ENCODE assay signal across 1 cellular context in the genomic region with DNA sequence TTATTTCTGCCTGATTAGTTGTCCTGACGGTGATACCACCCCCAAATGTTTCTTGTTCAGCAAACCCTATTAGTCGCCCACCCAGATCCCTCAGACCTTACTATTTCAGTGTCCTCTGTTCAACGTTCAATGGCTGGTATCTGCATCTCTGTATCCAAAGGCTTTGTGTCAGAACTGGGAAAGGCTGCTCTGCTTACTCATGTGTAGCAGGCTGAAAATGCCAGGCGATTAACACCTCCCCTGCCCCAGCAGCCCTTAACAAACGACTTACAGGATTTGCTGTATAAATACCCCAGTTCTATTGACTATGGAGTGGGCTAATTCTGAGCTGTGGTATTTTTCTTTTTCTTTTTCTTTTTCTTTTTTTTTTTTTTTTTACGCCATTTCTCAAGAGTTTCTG.
TF ChIP-seq lines count a peak whose summit lies in the region.

No MANE protein-coding gene starts in this region.

TF ChIP-seq in GM23338, 12 proteins besides CTCF, POLR2A, EP300 and RAD21 (continued from another document):
- TF ChIP-seq, protein P1, sequence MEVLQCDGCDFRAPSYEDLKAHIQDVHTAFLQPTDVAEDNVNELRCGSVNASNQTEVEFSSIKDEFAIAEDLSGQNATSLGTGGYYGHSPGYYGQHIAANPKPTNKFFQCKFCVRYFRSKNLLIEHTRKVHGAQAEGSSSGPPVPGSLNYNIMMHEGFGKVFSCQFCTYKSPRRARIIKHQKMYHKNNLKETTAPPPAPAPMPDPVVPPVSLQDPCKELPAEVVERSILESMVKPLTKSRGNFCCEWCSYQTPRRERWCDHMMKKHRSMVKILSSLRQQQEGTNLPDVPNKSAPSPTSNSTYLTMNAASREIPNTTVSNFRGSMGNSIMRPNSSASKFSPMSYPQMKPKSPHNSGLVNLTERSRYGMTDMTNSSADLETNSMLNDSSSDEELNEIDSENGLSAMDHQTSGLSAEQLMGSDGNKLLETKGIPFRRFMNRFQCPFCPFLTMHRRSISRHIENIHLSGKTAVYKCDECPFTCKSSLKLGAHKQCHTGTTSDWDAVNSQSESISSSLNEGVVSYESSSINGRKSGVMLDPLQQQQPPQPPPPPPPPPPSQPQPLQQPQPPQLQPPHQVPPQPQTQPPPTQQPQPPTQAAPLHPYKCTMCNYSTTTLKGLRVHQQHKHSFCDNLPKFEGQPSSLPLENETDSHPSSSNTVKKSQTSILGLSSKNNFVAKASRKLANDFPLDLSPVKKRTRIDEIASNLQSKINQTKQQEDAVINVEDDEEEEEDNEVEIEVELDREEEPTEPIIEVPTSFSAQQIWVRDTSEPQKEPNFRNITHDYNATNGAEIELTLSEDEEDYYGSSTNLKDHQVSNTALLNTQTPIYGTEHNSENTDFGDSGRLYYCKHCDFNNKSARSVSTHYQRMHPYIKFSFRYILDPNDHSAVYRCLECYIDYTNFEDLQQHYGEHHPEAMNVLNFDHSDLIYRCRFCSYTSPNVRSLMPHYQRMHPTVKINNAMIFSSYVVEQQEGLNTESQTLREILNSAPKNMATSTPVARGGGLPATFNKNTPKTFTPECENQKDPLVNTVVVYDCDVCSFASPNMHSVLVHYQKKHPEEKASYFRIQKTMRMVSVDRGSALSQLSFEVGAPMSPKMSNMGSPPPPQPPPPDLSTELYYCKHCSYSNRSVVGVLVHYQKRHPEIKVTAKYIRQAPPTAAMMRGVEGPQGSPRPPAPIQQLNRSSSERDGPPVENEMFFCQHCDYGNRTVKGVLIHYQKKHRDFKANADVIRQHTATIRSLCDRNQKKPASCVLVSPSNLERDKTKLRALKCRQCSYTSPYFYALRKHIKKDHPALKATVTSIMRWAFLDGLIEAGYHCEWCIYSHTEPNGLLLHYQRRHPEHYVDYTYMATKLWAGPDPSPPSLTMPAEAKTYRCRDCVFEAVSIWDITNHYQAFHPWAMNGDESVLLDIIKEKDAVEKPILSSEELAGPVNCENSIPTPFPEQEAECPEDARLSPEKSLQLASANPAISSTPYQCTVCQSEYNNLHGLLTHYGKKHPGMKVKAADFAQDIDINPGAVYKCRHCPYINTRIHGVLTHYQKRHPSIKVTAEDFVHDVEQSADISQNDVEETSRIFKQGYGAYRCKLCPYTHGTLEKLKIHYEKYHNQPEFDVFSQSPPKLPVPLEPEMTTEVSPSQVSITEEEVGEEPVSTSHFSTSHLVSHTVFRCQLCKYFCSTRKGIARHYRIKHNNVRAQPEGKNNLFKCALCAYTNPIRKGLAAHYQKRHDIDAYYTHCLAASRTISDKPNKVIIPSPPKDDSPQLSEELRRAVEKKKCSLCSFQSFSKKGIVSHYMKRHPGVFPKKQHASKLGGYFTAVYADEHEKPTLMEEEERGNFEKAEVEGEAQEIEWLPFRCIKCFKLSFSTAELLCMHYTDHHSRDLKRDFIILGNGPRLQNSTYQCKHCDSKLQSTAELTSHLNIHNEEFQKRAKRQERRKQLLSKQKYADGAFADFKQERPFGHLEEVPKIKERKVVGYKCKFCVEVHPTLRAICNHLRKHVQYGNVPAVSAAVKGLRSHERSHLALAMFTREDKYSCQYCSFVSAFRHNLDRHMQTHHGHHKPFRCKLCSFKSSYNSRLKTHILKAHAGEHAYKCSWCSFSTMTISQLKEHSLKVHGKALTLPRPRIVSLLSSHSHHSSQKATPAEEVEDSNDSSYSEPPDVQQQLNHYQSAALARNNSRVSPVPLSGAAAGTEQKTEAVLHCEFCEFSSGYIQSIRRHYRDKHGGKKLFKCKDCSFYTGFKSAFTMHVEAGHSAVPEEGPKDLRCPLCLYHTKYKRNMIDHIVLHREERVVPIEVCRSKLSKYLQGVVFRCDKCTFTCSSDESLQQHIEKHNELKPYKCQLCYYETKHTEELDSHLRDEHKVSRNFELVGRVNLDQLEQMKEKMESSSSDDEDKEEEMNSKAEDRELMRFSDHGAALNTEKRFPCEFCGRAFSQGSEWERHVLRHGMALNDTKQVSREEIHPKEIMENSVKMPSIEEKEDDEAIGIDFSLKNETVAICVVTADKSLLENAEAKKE (CRISPR knock-in tag; IDR thresholded peaks at IDR 0.05), result no peak
- TF ChIP-seq REST (IDR thresholded peaks at IDR 0.05; ENCODE audit: unreplicated experiment) (no peak), NANOG (IDR thresholded peaks at IDR 0.05; ENCODE audit: borderline replicate concordance) (no peak)
